Comparison of ENCODE assay signal across 1 cellular context in the genomic region with DNA sequence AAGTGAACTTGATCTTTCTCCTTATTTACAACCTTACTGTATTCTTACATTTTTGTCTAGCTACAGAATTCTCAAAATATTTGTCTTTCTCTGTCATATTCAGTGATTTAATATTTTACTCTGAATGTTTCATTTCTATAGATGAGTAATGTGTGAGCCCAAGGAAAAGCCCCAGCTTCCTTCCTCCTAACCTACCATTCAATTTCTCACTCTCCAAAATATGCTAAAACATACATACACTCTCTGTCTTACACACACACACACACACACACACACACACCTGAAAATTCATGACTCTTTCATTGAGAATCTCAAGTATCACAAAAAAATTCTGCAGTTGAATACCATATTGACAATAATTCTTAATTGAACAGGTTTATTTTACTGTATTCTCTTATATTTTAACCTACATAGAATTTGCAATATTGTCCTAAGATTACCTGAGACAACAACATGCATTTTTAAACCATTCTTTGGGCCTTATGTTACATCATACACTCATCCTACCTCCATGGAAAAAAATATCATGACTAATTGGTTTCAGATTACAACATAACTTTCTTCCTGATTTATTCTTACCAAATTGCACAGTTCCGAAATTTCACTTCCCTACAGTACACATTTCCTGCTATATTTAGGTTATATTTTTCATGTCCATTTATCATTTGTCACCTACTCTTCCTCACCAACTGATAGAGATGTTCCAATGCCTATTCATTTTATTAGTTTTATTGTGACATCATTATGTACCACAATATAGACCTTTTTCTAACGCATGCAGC.
TF ChIP-seq lines count a peak whose summit lies in the region.

No MANE protein-coding gene starts in this region.

TF ChIP-seq in HCT116, 20 proteins besides CTCF, POLR2A, EP300 and RAD21:
- TF ChIP-seq SIN3A (IDR thresholded peaks at IDR 0.05; ENCODE audit: low read depth): no peak
- TF ChIP-seq EGR1 (IDR thresholded peaks at IDR 0.05; ENCODE audit: low read depth): no peak
- TF ChIP-seq, protein P1, sequence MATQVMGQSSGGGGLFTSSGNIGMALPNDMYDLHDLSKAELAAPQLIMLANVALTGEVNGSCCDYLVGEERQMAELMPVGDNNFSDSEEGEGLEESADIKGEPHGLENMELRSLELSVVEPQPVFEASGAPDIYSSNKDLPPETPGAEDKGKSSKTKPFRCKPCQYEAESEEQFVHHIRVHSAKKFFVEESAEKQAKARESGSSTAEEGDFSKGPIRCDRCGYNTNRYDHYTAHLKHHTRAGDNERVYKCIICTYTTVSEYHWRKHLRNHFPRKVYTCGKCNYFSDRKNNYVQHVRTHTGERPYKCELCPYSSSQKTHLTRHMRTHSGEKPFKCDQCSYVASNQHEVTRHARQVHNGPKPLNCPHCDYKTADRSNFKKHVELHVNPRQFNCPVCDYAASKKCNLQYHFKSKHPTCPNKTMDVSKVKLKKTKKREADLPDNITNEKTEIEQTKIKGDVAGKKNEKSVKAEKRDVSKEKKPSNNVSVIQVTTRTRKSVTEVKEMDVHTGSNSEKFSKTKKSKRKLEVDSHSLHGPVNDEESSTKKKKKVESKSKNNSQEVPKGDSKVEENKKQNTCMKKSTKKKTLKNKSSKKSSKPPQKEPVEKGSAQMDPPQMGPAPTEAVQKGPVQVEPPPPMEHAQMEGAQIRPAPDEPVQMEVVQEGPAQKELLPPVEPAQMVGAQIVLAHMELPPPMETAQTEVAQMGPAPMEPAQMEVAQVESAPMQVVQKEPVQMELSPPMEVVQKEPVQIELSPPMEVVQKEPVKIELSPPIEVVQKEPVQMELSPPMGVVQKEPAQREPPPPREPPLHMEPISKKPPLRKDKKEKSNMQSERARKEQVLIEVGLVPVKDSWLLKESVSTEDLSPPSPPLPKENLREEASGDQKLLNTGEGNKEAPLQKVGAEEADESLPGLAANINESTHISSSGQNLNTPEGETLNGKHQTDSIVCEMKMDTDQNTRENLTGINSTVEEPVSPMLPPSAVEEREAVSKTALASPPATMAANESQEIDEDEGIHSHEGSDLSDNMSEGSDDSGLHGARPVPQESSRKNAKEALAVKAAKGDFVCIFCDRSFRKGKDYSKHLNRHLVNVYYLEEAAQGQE (IDR thresholded peaks at IDR 0.05; ENCODE audit: low read depth): no peak
- TF ChIP-seq FOSL1 (IDR thresholded peaks at IDR 0.05; ENCODE audit: low read depth): no peak
- TF ChIP-seq CBX3 (IDR thresholded peaks at IDR 0.05; ENCODE audit: low read depth): no peak
- TF ChIP-seq, protein P2, sequence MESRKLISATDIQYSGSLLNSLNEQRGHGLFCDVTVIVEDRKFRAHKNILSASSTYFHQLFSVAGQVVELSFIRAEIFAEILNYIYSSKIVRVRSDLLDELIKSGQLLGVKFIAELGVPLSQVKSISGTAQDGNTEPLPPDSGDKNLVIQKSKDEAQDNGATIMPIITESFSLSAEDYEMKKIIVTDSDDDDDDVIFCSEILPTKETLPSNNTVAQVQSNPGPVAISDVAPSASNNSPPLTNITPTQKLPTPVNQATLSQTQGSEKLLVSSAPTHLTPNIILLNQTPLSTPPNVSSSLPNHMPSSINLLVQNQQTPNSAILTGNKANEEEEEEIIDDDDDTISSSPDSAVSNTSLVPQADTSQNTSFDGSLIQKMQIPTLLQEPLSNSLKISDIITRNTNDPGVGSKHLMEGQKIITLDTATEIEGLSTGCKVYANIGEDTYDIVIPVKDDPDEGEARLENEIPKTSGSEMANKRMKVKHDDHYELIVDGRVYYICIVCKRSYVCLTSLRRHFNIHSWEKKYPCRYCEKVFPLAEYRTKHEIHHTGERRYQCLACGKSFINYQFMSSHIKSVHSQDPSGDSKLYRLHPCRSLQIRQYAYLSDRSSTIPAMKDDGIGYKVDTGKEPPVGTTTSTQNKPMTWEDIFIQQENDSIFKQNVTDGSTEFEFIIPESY (IDR thresholded peaks at IDR 0.05; ENCODE audit: extremely low read depth, insufficient replicate concordance, low read length): no peak
- no peak for TF ChIP-seq ZFX (IDR thresholded peaks at IDR 0.05)
- no peak for TF ChIP-seq SRF (IDR thresholded peaks at IDR 0.05; ENCODE audit: low read depth)
- TF ChIP-seq JUND (IDR thresholded peaks at IDR 0.05): no peak
- no peak for TF ChIP-seq ZNF274 (IDR thresholded peaks at IDR 0.05; ENCODE audit: low read depth, low read length)
- TF ChIP-seq, protein P3, sequence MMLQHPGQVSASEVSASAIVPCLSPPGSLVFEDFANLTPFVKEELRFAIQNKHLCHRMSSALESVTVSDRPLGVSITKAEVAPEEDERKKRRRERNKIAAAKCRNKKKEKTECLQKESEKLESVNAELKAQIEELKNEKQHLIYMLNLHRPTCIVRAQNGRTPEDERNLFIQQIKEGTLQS (IDR thresholded peaks at IDR 0.05): no peak
- no peak for TF ChIP-seq EZH2phosphoT487 (IDR thresholded peaks at IDR 0.05; ENCODE audit: borderline replicate concordance)
- TF ChIP-seq, protein P4, sequence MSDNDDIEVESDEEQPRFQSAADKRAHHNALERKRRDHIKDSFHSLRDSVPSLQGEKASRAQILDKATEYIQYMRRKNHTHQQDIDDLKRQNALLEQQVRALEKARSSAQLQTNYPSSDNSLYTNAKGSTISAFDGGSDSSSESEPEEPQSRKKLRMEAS (IDR thresholded peaks at IDR 0.05): no peak
- no peak for TF ChIP-seq CEBPB (IDR thresholded peaks at IDR 0.05; ENCODE audit: low read depth)
